ENCODE assay signal across 14 cellular contexts in genomic region chr1:18182518-18183160, GRCh38.
A peak's percentile ranks its signal among the peaks of the same experiment; 100 is the strongest.
DNase-seq lines count a peak whose midpoint lies in the region; ATAC-seq and TF ChIP-seq lines count a peak whose summit lies in the region.
"Had no signal": no experiment of that assay in that cellular context is flagged by ENCODE, and none has a peak within 500 bp of the region (broad histone marks: within the 10 kb centered on the region; RNA-seq: fewer than 3 reads in every experiment).

No MANE protein-coding gene starts in this region.

- no peaks in the 10 kb centered on the region for H3K4me1 Mint-ChIP-seq in activated CD8-positive, alpha-beta T cell treated with anti-CD3 and anti-CD28 coated beads, Interleukin-2, amount 10 ng/mL, durations not matched to agents 7 days and 5 days (ENCODE audit: low read depth)
- H3K4me1 Mint-ChIP-seq: activated naive CD4-positive, alpha-beta T cell treated with anti-CD3 and anti-CD28 coated beads, Interleukin-2, amount 50 U/mL, for 24 hours had no signal

- in situ Hi-C loops in Panc1 (cut with HindIII; ENCODE audit: low pct_unique_long_range_greater_than_20kb, low sequenced_read_pairs): no loop called here

- H4K20me1 ChIP-seq in hepatocyte (ENCODE audit: insufficient read depth, poor library complexity, severe bottlenecking): no peaks in the 10 kb centered on the region

- H3K9me2 ChIP-seq in hepatocyte (replicated peaks; ENCODE audit: insufficient read depth): no peaks in the 10 kb centered on the region

- H3K4me3 Mint-ChIP-seq in activated CD8-positive, alpha-beta T cell treated with anti-CD3 and anti-CD28 coated beads, Interleukin-2, amount 10 ng/mL, durations not matched to agents 7 days and 5 days: no peak overlapping the region
- H3K4me3 Mint-ChIP-seq: activated naive CD4-positive, alpha-beta T cell treated with anti-CD3 and anti-CD28 coated beads, Interleukin-2, amount 50 U/mL, for 24 hours; B cell had no signal

- no peak overlapping the region for H3K27ac Mint-ChIP-seq in activated CD8-positive, alpha-beta T cell treated with anti-CD3 and anti-CD28 coated beads, Interleukin-2, amount 10 ng/mL, durations not matched to agents 7 days and 5 days
- H3K27ac Mint-ChIP-seq: activated naive CD4-positive, alpha-beta T cell treated with anti-CD3 and anti-CD28 coated beads, Interleukin-2, amount 50 U/mL, for 24 hours; B cell had no signal

- intact Hi-C loops in Panc1 (cut with micrococcal nuclease; ENCODE audit: unreplicated experiment): no loop called here

- POLR2A ChIA-PET in Panc1 (lab: Charles Lee): no interaction called here
- POLR2A ChIA-PET in activated CD8-positive, alpha-beta T cell treated with anti-CD3 and anti-CD28 coated beads, Interleukin-2, amount 10 ng/mL, durations not matched to agents 7 days and 5 days (lab: Charles Lee): no interaction called here

- H2AFZ ChIP-seq in hepatocyte: no peak overlapping the region

- BruUV-seq in Panc1 (replicated peaks; lab: Mats Ljungman, UMichigan): no TSS peak

- H3K4me1 ChIP-seq in Panc1 (ENCODE audit: control insufficient read depth, insufficient read depth, low read length) (no peaks in the 10 kb centered on the region), hepatocyte (ENCODE audit: insufficient read depth) (no peaks in the 10 kb centered on the region)

- no peaks in the 10 kb centered on the region for H3K9me3 Mint-ChIP-seq in activated CD8-positive, alpha-beta T cell treated with anti-CD3 and anti-CD28 coated beads, Interleukin-2, amount 10 ng/mL, durations not matched to agents 7 days and 5 days (ENCODE audit: insufficient read depth)
- H3K9me3 Mint-ChIP-seq: activated naive CD4-positive, alpha-beta T cell treated with anti-CD3 and anti-CD28 coated beads, Interleukin-2, amount 50 U/mL, for 24 hours had no signal

- H3K79me2 ChIP-seq in hepatocyte: no peaks in the 10 kb centered on the region

- H3K9me3 ChIP-seq in Panc1 (ENCODE audit: control insufficient read depth, insufficient read depth, low read depth, low read length) (no peaks in the 10 kb centered on the region), hepatocyte (ENCODE audit: low read depth) (no peaks in the 10 kb centered on the region)

- no peak overlapping the region for H3K27ac ChIP-seq in Panc1 (ENCODE audit: low read length)
- no peak overlapping the region for H3K27ac ChIP-seq in hepatocyte

- ATAC-seq in Panc1 (no peak), GM18870 (IDR thresholded peaks at IDR 0.05; ENCODE audit: unreplicated experiment) (no peak)
- no peak for ATAC-seq in activated CD8-positive, alpha-beta T cell treated with anti-CD3 and anti-CD28 coated beads, Interleukin-2, amount 10 ng/mL, durations not matched to agents 7 days and 5 days
- ATAC-seq: left colon had no signal

- 63% methylated on average over 10 of the region's 10 CpGs for WGBS in hepatocyte (ENCODE audit: low lambda C conversion rate, missing lambda C conversion rate)

- no peak overlapping the region for H3K4me2 ChIP-seq in hepatocyte

- CTCF ChIA-PET in Panc1 (lab: Charles Lee): no interaction called here
- CTCF ChIA-PET in activated CD8-positive, alpha-beta T cell treated with anti-CD3 and anti-CD28 coated beads, Interleukin-2, amount 10 ng/mL, durations not matched to agents 7 days and 5 days (lab: Charles Lee): no interaction called here

- H3K36me3 ChIP-seq in Panc1 (ENCODE audit: control insufficient read depth, insufficient read depth, low read length): no peaks in the 10 kb centered on the region
- no peaks in the 10 kb centered on the region for H3K36me3 ChIP-seq in hepatocyte (replicated peaks; ENCODE audit: insufficient read depth, low read depth)

- peaks cover 6% of the 10 kb centered on the region for H3K27me3 Mint-ChIP-seq in activated CD8-positive, alpha-beta T cell treated with anti-CD3 and anti-CD28 coated beads, Interleukin-2, amount 10 ng/mL, durations not matched to agents 7 days and 5 days (ENCODE audit: low read depth)

- H3K27me3 ChIP-seq in Panc1 (ENCODE audit: control insufficient read depth, insufficient read depth, low read length): peaks cover 20% of the 10 kb centered on the region
- H3K27me3 ChIP-seq in hepatocyte: peaks cover 44% of the 10 kb centered on the region

- TF ChIP-seq CTCF in Panc1 (IDR thresholded peaks at IDR 0.05) (no peak), hepatocyte (IDR thresholded peaks at IDR 0.05; ENCODE audit: poor library complexity) (no peak)

- peak; percentile 59 for DNase-seq in A172 (ENCODE audit: low spot score)
- peak; percentile 1 for DNase-seq in EH (ENCODE audit: low read depth)
- peak; percentile 4 for DNase-seq in Panc1 (ENCODE audit: low read depth, low spot score)
- peak; percentile 22 for DNase-seq in hepatocyte (ENCODE audit: low spot score)
- DNase-seq in effector CD4-positive, alpha-beta T cell: no peak
- no peak for DNase-seq in stimulated activated CD4-positive, alpha-beta T cell treated with anti-CD3 and anti-CD28 coated beads, Interleukin-4, amount 100 ng/mL, for 1 hour
- no peak for DNase-seq in activated CD8-positive, alpha-beta T cell treated with anti-CD3 and anti-CD28 coated beads, Interleukin-2, amount 10 ng/mL, durations not matched to agents 7 days and 5 days
- DNase-seq: foreskin fibroblast; left colon; NCI-H1436; stimulated activated CD8-positive, alpha-beta memory T cell treated with anti-CD3 and anti-CD28 coated beads, Interleukin-4, amount 100 ng/mL, for 48 hours had no signal

- H3K4me3 ChIP-seq in Panc1 (ENCODE audit: low read depth in 2 of 2, low read length in 2 of 2): no peak overlapping the region
- H3K4me3 ChIP-seq in hepatocyte: no peak overlapping the region

- H3K36me3 Mint-ChIP-seq in activated CD8-positive, alpha-beta T cell treated with anti-CD3 and anti-CD28 coated beads, Interleukin-2, amount 10 ng/mL, durations not matched to agents 7 days and 5 days (ENCODE audit: low read depth): no peaks in the 10 kb centered on the region
- H3K36me3 Mint-ChIP-seq: activated naive CD4-positive, alpha-beta T cell treated with anti-CD3 and anti-CD28 coated beads, Interleukin-2, amount 50 U/mL, for 24 hours had no signal

Comparison
In these comparisons a context has a peak if more than half of its experiments do, and no peak if none do; other contexts are left out.
1. DNase-seq: peak in A172 (single experiment), EH (single experiment), Panc1 (single experiment) and hepatocyte (single experiment); none in effector CD4-positive, alpha-beta T cell (single experiment), stimulated activated CD4-positive, alpha-beta T cell treated with anti-CD3 and anti-CD28 coated beads, Interleukin-4, amount 100 ng/mL, for 1 hour (single experiment) and activated CD8-positive, alpha-beta T cell treated with anti-CD3 and anti-CD28 coated beads, Interleukin-2, amount 10 ng/mL, durations not matched to agents 7 days and 5 days (single experiment).